In the genomic region with DNA sequence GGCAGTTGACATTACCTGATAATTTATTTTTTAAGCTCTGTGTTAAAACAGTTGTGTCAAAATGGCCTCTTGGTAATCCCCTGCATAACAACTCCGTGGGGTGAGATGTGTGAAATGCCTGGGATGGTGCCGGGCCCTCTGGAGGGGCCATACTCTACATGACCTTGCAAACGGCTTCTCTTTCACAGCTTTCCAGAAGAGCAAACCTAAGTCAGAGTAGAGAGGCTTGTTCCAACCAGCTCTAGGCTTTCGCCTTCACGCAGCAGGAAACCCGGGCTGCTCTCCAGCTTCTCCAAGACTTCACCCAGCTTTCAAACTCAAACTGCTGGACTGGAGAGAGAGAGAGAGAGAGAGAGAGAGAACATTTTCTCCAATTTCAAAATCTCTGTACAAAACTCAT, we compare ENCODE assay signal across 19 cellular contexts.
DNase-seq lines count a peak whose midpoint lies in the region; ATAC-seq and TF ChIP-seq lines count a peak whose summit lies in the region.
"Had no signal": no experiment of that assay in that cellular context is flagged by ENCODE, and none has a peak within 500 bp of the region (broad histone marks: within the 10 kb centered on the region; RNA-seq: fewer than 3 reads in every experiment).

No MANE protein-coding gene starts in this region.

- dilution Hi-C loops in IMR-90 (cut with HindIII; ENCODE audit: low sequenced_read_pairs, unreplicated experiment): no loop called here

- TF ChIP-seq RAD21 in IMR-90 (IDR thresholded peaks at IDR 0.05; ENCODE audit: low read length): no peak

- H2AK5ac ChIP-seq in IMR-90 (ENCODE audit: low read depth, low read length): no peak overlapping the region

- H2BK15ac ChIP-seq in IMR-90 (ENCODE audit: low read depth, low read length): 0 out of 3 replicates have a peak overlapping the region, but pooled peaks have one; percentile 1

- ATAC-seq in IMR-90 (ENCODE audit: low read depth) (peak; percentile 65; the same call in 1 of the 2 replicates), upper lobe of right lung (no peak), HG03025 (IDR thresholded peaks at IDR 0.05; ENCODE audit: low FRiP score, unreplicated experiment) (no peak), HG02870 (IDR thresholded peaks at IDR 0.05; ENCODE audit: unreplicated experiment) (no peak)
- no peak for ATAC-seq in stimulated activated naive B cell treated with anti-CD40 and anti-IgM and Interleukin-4, amounts not matched to agents 10 μg/mL and 1 μg/mL and 100 μg/mL, for 72 hours (replicated peaks)
- ATAC-seq: K562, left lung had no signal

- peak overlapping the region; percentile 11 for H3K18ac ChIP-seq in IMR-90 (ENCODE audit: low read depth, low read length)

- H2AFZ ChIP-seq in IMR-90 (replicated peaks; ENCODE audit: low read length, poor library complexity): peak overlapping the region; percentile 15

- H3K4me2 ChIP-seq in IMR-90 (ENCODE audit: low read depth, low read length): no peak overlapping the region

- in situ Hi-C loops in IMR-90 (cut with MboI; ENCODE audit: low sequenced_read_pairs): no loop called here

- whole genome bisulfite sequencing in IMR-90 (ENCODE audit: extremely low coverage in 2 of 2, insufficient read length in 1 of 2), 2 experiments: no CpG with 5 or more reads among the region's 6 CpGs

- H4K5ac ChIP-seq in IMR-90 (ENCODE audit: low read depth, low read length): no peak overlapping the region; the same call in 1 of the 2 replicates

- H2BK20ac ChIP-seq in IMR-90 (ENCODE audit: low read depth, low read length): no peak overlapping the region

- H4K91ac ChIP-seq in IMR-90 (ENCODE audit: insufficient read depth, low read depth, low read length): no peak overlapping the region

- no peaks in the 10 kb centered on the region for H3K9me3 ChIP-seq in IMR-90 (ENCODE audit: control insufficient read depth, insufficient read depth, low read length)
- no peaks in the 10 kb centered on the region for H3K9me3 ChIP-seq in upper lobe of right lung
- H3K9me3 ChIP-seq: left lung, uterus had no signal

- no peak overlapping the region for H2BK5ac ChIP-seq in IMR-90 (ENCODE audit: low read depth, low read length, poor library complexity, severe bottlenecking)

- H3K4me3 ChIP-seq in IMR-90 (ENCODE audit: insufficient read depth, low read depth, low read length) (no peak overlapping the region), choroid plexus epithelial cell (ENCODE audit: low read depth, low read length) (no peak overlapping the region), upper lobe of right lung (no peak overlapping the region)
- H3K4me3 ChIP-seq: K562, left lung, uterus had no signal

- DNase-seq in IMR-90 (peak; percentile 48), choroid plexus epithelial cell (ENCODE audit: low read depth) (peak; percentile 65), iPS-NIHi7 (ENCODE audit: extremely low spot score) (peak; percentile 33), upper lobe of right lung (no peak), superior temporal gyrus (ENCODE audit: extremely low spot score) (no peak)
- no peak for DNase-seq in stimulated activated naive B cell treated with anti-CD40 and anti-IgM and Interleukin-4, amounts not matched to agents 10 μg/mL and 1 μg/mL and 100 μg/mL, for 72 hours
- DNase-seq: activated CD4-positive, alpha-beta T cell treated with anti-CD3 and anti-CD28 coated beads, Interleukin-2, amount 10 ng/mL, durations not matched to agents 24 days and 14 days; activated naive CD8-positive, alpha-beta T cell treated with anti-CD3 and anti-CD28 coated beads, Interleukin-2, amount 10 ng/mL, durations not matched to agents 7 days and 5 days; activated T-cell treated with anti-CD3 and anti-CD28 coated beads, Interleukin-2, amount 50 U/mL, for 1 hour; H7; left lung; NCI-H1417; NK-92 treated with Interleukin-12 subunit alpha and Interleukin-12 subunit beta, amount 100 ng/mL, for 24 hours; T-helper 17 cell had no signal

- no peak overlapping the region for H3K4me3 Mint-ChIP-seq in stimulated activated naive B cell treated with anti-CD40 and anti-IgM and Interleukin-4, amounts not matched to agents 10 μg/mL and 1 μg/mL and 100 μg/mL, for 72 hours
- H3K4me3 Mint-ChIP-seq: activated CD4-positive, alpha-beta T cell treated with anti-CD3 and anti-CD28 coated beads, Interleukin-2, amount 10 ng/mL, durations not matched to agents 24 days and 14 days; activated naive CD8-positive, alpha-beta T cell treated with anti-CD3 and anti-CD28 coated beads, Interleukin-2, amount 10 ng/mL, durations not matched to agents 7 days and 5 days; B cell; T-helper 17 cell had no signal

- H3K9ac ChIP-seq in IMR-90 (ENCODE audit: low read depth, low read length): no peak overlapping the region

- H3K79me1 ChIP-seq in IMR-90 (ENCODE audit: low read depth in 1 of 2, low read length in 2 of 2): no peaks in the 10 kb centered on the region; a peak in 1 of 4 replicates

- POLR2A ChIA-PET in IMR-90 (lab: Charles Lee; ENCODE audit: unreplicated experiment): interaction anchor here (0.6 kb wide), 1 partner anchor 32 kb away, joined by 8 read pairs; no protein-coding TSS in a partner anchor

- no peak overlapping the region for H3K4ac ChIP-seq in IMR-90 (ENCODE audit: low read depth, low read length)

- H3K27ac ChIP-seq in IMR-90 (ENCODE audit: insufficient read depth, low read length) (peak overlapping the region; percentile 2; the same call in 1 of the 2 replicates), upper lobe of right lung (no peak overlapping the region)
- H3K27ac ChIP-seq: left lung, uterus had no signal

- H3K23ac ChIP-seq in IMR-90 (ENCODE audit: low read depth, low read length): no peak overlapping the region

- BruUV-seq in IMR-90 (replicated peaks; lab: Mats Ljungman, UMichigan): no TSS peak

- peak overlapping the region in 1 of 2 experiments; percentile 4; a peak in 1 of 4 replicates for H4K8ac ChIP-seq in IMR-90 (ENCODE audit: low read depth in 2 of 2, low read length in 2 of 2)

- CTCF ChIA-PET in IMR-90 (lab: Yijun Ruan, JAX): interaction anchor here (1.0 kb wide), 1 partner anchor 121 kb away, joined by 3 read pairs; no protein-coding TSS in a partner anchor

- peaks cover 7 to 35% of the 10 kb centered on the region in 2 donors for H3K4me1 Mint-ChIP-seq in stimulated activated naive B cell treated with anti-CD40 and anti-IgM and Interleukin-4, amounts not matched to agents 10 μg/mL and 1 μg/mL and 100 μg/mL, for 72 hours

- H3K36me3 ChIP-seq in IMR-90 (ENCODE audit: control insufficient read depth, insufficient read depth, low read length): no peaks in the 10 kb centered on the region
- no peaks in the 10 kb centered on the region for H3K36me3 ChIP-seq in upper lobe of right lung
- H3K36me3 ChIP-seq: left lung, uterus had no signal

- peak overlapping the region; percentile 9 for H3K27ac Mint-ChIP-seq in stimulated activated naive B cell treated with anti-CD40 and anti-IgM and Interleukin-4, amounts not matched to agents 10 μg/mL and 1 μg/mL and 100 μg/mL, for 72 hours
- H3K27ac Mint-ChIP-seq: activated CD4-positive, alpha-beta T cell treated with anti-CD3 and anti-CD28 coated beads, Interleukin-2, amount 10 ng/mL, durations not matched to agents 24 days and 14 days; activated naive CD8-positive, alpha-beta T cell treated with anti-CD3 and anti-CD28 coated beads, Interleukin-2, amount 10 ng/mL, durations not matched to agents 7 days and 5 days; B cell had no signal

- H4K20me1 ChIP-seq in IMR-90 (ENCODE audit: insufficient read depth, low read length): no peaks in the 10 kb centered on the region

- TF ChIP-seq POLR2A in IMR-90 (IDR thresholded peaks at IDR 0.05; ENCODE audit: low read depth, low read length): no peak

- intact Hi-C loops in IMR-90 (cut with micrococcal nuclease) (no loop called here), upper lobe of right lung (cut with DNase I) (no loop called here)

- H3K36me3 Mint-ChIP-seq in stimulated activated naive B cell treated with anti-CD40 and anti-IgM and Interleukin-4, amounts not matched to agents 10 μg/mL and 1 μg/mL and 100 μg/mL, for 72 hours: no peaks in the 10 kb centered on the region
- H3K36me3 Mint-ChIP-seq: activated naive CD8-positive, alpha-beta T cell treated with anti-CD3 and anti-CD28 coated beads, Interleukin-2, amount 10 ng/mL, durations not matched to agents 7 days and 5 days had no signal

- TF ChIP-seq CTCF in IMR-90 (conservative IDR thresholded peaks at IDR 0.05; ENCODE audit: low read depth, low read length) (no peak), choroid plexus epithelial cell (conservative IDR thresholded peaks at IDR 0.05; ENCODE audit: low read depth, low read length) (no peak), upper lobe of right lung (IDR thresholded peaks at IDR 0.05) (no peak)

- H3K27me3 ChIP-seq in IMR-90 (ENCODE audit: control insufficient read depth, insufficient read depth, low read length): no peaks in the 10 kb centered on the region
- no peaks in the 10 kb centered on the region for H3K27me3 ChIP-seq in upper lobe of right lung
- H3K27me3 ChIP-seq: left lung, uterus had no signal

- peak overlapping the region; percentile 1; the same call in 1 of the 2 replicates for H2BK120ac ChIP-seq in IMR-90 (ENCODE audit: low read depth, low read length)

- H3K27me3 Mint-ChIP-seq in stimulated activated naive B cell treated with anti-CD40 and anti-IgM and Interleukin-4, amounts not matched to agents 10 μg/mL and 1 μg/mL and 100 μg/mL, for 72 hours: no peaks in the 10 kb centered on the region
- H3K27me3 Mint-ChIP-seq: activated CD4-positive, alpha-beta T cell treated with anti-CD3 and anti-CD28 coated beads, Interleukin-2, amount 10 ng/mL, durations not matched to agents 24 days and 14 days; activated naive CD8-positive, alpha-beta T cell treated with anti-CD3 and anti-CD28 coated beads, Interleukin-2, amount 10 ng/mL, durations not matched to agents 7 days and 5 days; B cell; T-helper 17 cell had no signal

- H2AK9ac ChIP-seq in IMR-90 (replicated peaks; ENCODE audit: low read depth, low read length, poor library complexity): no peak overlapping the region

- peaks cover 6% of the 10 kb centered on the region for H3K4me1 ChIP-seq in IMR-90 (ENCODE audit: control insufficient read depth, insufficient read depth, low read length)
- no peaks in the 10 kb centered on the region for H3K4me1 ChIP-seq in upper lobe of right lung
- H3K4me1 ChIP-seq: left lung, uterus had no signal

- H3K9me3 Mint-ChIP-seq in stimulated activated naive B cell treated with anti-CD40 and anti-IgM and Interleukin-4, amounts not matched to agents 10 μg/mL and 1 μg/mL and 100 μg/mL, for 72 hours: no peaks in the 10 kb centered on the region
- H3K9me3 Mint-ChIP-seq: activated naive CD8-positive, alpha-beta T cell treated with anti-CD3 and anti-CD28 coated beads, Interleukin-2, amount 10 ng/mL, durations not matched to agents 7 days and 5 days had no signal

- H3K9me1 ChIP-seq in IMR-90 (ENCODE audit: insufficient read depth, low read length): peaks cover 6% of the 10 kb centered on the region; the same call in 1 of the 2 replicates

- peak overlapping the region; percentile 3; the same call in 1 of the 2 replicates for H3K14ac ChIP-seq in IMR-90 (replicated peaks; ENCODE audit: low read depth, low read length)

- no peak overlapping the region for H3K56ac ChIP-seq in IMR-90 (ENCODE audit: extremely low read depth, insufficient read depth, low read length)

TF ChIP-seq in IMR-90, 13 proteins besides CTCF, POLR2A, EP300 and RAD21 (continues in another document):
- no peak for TF ChIP-seq CHD1 (IDR thresholded peaks at IDR 0.05; ENCODE audit: low read depth, low read length)
- no peak for TF ChIP-seq MXI1 (IDR thresholded peaks at IDR 0.05; ENCODE audit: borderline replicate concordance, low read depth, low read length)
- TF ChIP-seq MAZ (IDR thresholded peaks at IDR 0.05; ENCODE audit: borderline replicate concordance, low read depth, low read length): no peak

Comparison
In these comparisons a context has a peak if more than half of its experiments do, and no peak if none do; other contexts are left out.
1. DNase-seq: peak in IMR-90 (single experiment), choroid plexus epithelial cell (single experiment) and iPS-NIHi7 (single experiment); none in stimulated activated naive B cell treated with anti-CD40 and anti-IgM and Interleukin-4, amounts not matched to agents 10 μg/mL and 1 μg/mL and 100 μg/mL, for 72 hours (single experiment), upper lobe of right lung (single experiment) and superior temporal gyrus (single experiment).